ENCODE assay signal across 8 cellular contexts in genomic region chr5:127564002-127564769, GRCh38. TPM values are rescaled to one million over a fixed set of nuclear protein-coding genes. Genes with fewer than 3 reads are reported as not detected.
DNase-seq lines count a peak whose midpoint lies in the region; ATAC-seq and TF ChIP-seq lines count a peak whose summit lies in the region.

No MANE protein-coding gene starts in this region.

- H3K4me3 ChIP-seq in H7 (ENCODE audit: insufficient read depth, low read depth, low read length) = no peak overlapping the region
- H3K4me3 ChIP-seq in Loucy (ENCODE audit: low read length, poor library complexity, severe bottlenecking) = no peak overlapping the region
- H3K4me3 ChIP-seq in body of pancreas = no peak overlapping the region

- no peaks in the 10 kb centered on the region for H3K9me2 ChIP-seq in Loucy (replicated peaks; ENCODE audit: low read depth, low read length)

- H3K9me3 ChIP-seq in Loucy (ENCODE audit: insufficient read depth, low read depth, low read length) (no peaks in the 10 kb centered on the region), body of pancreas (no peaks in the 10 kb centered on the region)

- no peak overlapping the region for H3K4me2 ChIP-seq in Loucy (ENCODE audit: low read depth, low read length, poor library complexity, severe bottlenecking)

- no peaks in the 10 kb centered on the region for H3K79me2 ChIP-seq in Loucy (ENCODE audit: insufficient read depth, low read length)

- TF ChIP-seq POLR2A in body of pancreas (IDR thresholded peaks at IDR 0.05) = no peak

- H3K4me1 ChIP-seq in Loucy (ENCODE audit: insufficient read depth, low read length, poor library complexity, severe bottlenecking) (peaks cover 20% of the 10 kb centered on the region), body of pancreas (no peaks in the 10 kb centered on the region)

- no peaks in the 10 kb centered on the region for H4K20me1 ChIP-seq in Loucy (ENCODE audit: insufficient read depth, low read length, poor library complexity, severe bottlenecking)

- H3F3A ChIP-seq in Loucy (ENCODE audit: low read depth) = no peaks in the 10 kb centered on the region

- H3K36me3 ChIP-seq in H7 (replicated peaks; ENCODE audit: control insufficient read depth, insufficient read depth, low read length) = no peaks in the 10 kb centered on the region
- no peaks in the 10 kb centered on the region for H3K36me3 ChIP-seq in Loucy (ENCODE audit: insufficient read depth, low read length)
- no peaks in the 10 kb centered on the region for H3K36me3 ChIP-seq in body of pancreas (replicated peaks in 1 of 2; ENCODE audit: insufficient read depth in 1 of 2, low read depth in 2 of 2)

- H3K27me3 ChIP-seq in H7 (ENCODE audit: control insufficient read depth, insufficient read depth, low read length) (no peaks in the 10 kb centered on the region), Loucy (ENCODE audit: insufficient read depth, low read length, poor library complexity, severe bottlenecking) (no peaks in the 10 kb centered on the region), body of pancreas (no peaks in the 10 kb centered on the region)

- H3K27ac ChIP-seq in body of pancreas = no peak overlapping the region

- H2AFZ ChIP-seq in Loucy (ENCODE audit: low read length) = no peak overlapping the region

- intact Hi-C loops in body of pancreas (cut with DNase I) = no loop called here

- DNase-seq in activated CD4-positive, alpha-beta T cell treated with anti-CD3 and anti-CD28 coated beads for 24 hours (ENCODE audit: low read depth in 2 of 2) = peak; percentile 2 to 35
- no peak for DNase-seq in activated CD4-positive, alpha-beta T cell treated with anti-CD3 and anti-CD28 coated beads for 1 hour
- DNase-seq in H7 (peak; percentile 50), SHP77 treated with DMSO at 0.1 percent for 48 hours (lab: John Stamatoyannopoulos, UW) (peak; percentile 17), body of pancreas (peak; percentile 53 to 69 (median 58)), iris pigment epithelial cell (ENCODE audit: low read depth) (peak; percentile 61)
- peak; percentile 34 for DNase-seq in stimulated activated CD4-positive, alpha-beta T cell treated with anti-CD3 and anti-CD28 coated beads, Interleukin-2, amount 100 ng/mL, for 4 hours (ENCODE audit: low read depth)

- WGBS in body of pancreas, 2 donors = 52 to 57% methylated on average over 2 of the region's 2 CpGs

- peak; percentile 76 for ATAC-seq in body of pancreas

- peak; percentile 63 for TF ChIP-seq CTCF in Loucy (conservative IDR thresholded peaks at IDR 0.05; ENCODE audit: low read length)
- TF ChIP-seq CTCF in body of pancreas (IDR thresholded peaks at IDR 0.05) = peak; percentile 22 to 80 (median 75)

- H3K9ac ChIP-seq in Loucy (ENCODE audit: low read depth, low read length, poor library complexity, severe bottlenecking) = no peak overlapping the region

RNA-seq across cellular contexts. Expression of gene PRRC1, which starts 46.7 kb away (rescaled TPM):
- total RNA-seq in H7 (2014; rRNA removed; shearing (Covaris generic)) = 43.9 and 71.4 TPM in 2 replicates
- total RNA-seq in body of pancreas = 10 to 100 TPM; 25.1 to 29.1 TPM
